22 cellular contexts compared by ENCODE assay signal in genomic region chr7:66517212-66517909, GRCh38.
"Had no signal": no experiment of that assay in that cellular context is flagged by ENCODE, and none has a peak within 500 bp of the region (broad histone marks: within the 10 kb centered on the region; RNA-seq: fewer than 3 reads in every experiment).

No MANE protein-coding gene starts in this region.

- H3K27me3 Mint-ChIP-seq: effector memory CD8-positive, alpha-beta T cell; memory B cell; natural killer cell treated with Interleukin-12 subunit alpha and Interleukin-12 subunit beta and Interleukin-15 and Interleukin-18, amount 100 ng/mL, for 72 hours had no signal

- H3K4me3 ChIP-seq: dorsolateral prefrontal cortex, esophagus squamous epithelium, heart right ventricle, sigmoid colon, upper lobe of right lung had no signal

- H3K27ac ChIP-seq: brain microvascular endothelial cell, dorsolateral prefrontal cortex, esophagus squamous epithelium, heart right ventricle, sigmoid colon, upper lobe of right lung had no signal

- H3K4me1 ChIP-seq: heart right ventricle, sigmoid colon, upper lobe of right lung had no signal

- H3K4me3 Mint-ChIP-seq: activated naive CD4-positive, alpha-beta T cell treated with anti-CD3 and anti-CD28 coated beads for 36 hours; activated T-cell treated with anti-CD3 and anti-CD28 coated beads, Interleukin-2, amount 50 U/mL, for 4 hours; effector memory CD8-positive, alpha-beta T cell; memory B cell; natural killer cell treated with Interleukin-12 subunit alpha and Interleukin-12 subunit beta and Interleukin-15 and Interleukin-18, amount 100 ng/mL, for 72 hours; T-helper 1 cell treated with Interleukin-12 subunit alpha and Interleukin-12 subunit beta and Interleukin-4 antibody, amounts not matched to agents 30 μg/mL and 1 μg/mL, for 36 hours had no signal

- H3K9me3 Mint-ChIP-seq: activated naive CD4-positive, alpha-beta T cell treated with anti-CD3 and anti-CD28 coated beads for 36 hours; activated T-cell treated with anti-CD3 and anti-CD28 coated beads, Interleukin-2, amount 50 U/mL, for 4 hours; effector memory CD8-positive, alpha-beta T cell; memory B cell; natural killer cell treated with Interleukin-12 subunit alpha and Interleukin-12 subunit beta and Interleukin-15 and Interleukin-18, amount 100 ng/mL, for 72 hours; T-helper 1 cell treated with Interleukin-12 subunit alpha and Interleukin-12 subunit beta and Interleukin-4 antibody, amounts not matched to agents 30 μg/mL and 1 μg/mL, for 36 hours had no signal

- H3K27ac Mint-ChIP-seq: activated naive CD4-positive, alpha-beta T cell treated with anti-CD3 and anti-CD28 coated beads for 36 hours; effector memory CD8-positive, alpha-beta T cell; memory B cell; natural killer cell treated with Interleukin-12 subunit alpha and Interleukin-12 subunit beta and Interleukin-15 and Interleukin-18, amount 100 ng/mL, for 72 hours; T-helper 1 cell treated with Interleukin-12 subunit alpha and Interleukin-12 subunit beta and Interleukin-4 antibody, amounts not matched to agents 30 μg/mL and 1 μg/mL, for 36 hours had no signal

- H3K36me3 Mint-ChIP-seq: memory B cell; natural killer cell treated with Interleukin-12 subunit alpha and Interleukin-12 subunit beta and Interleukin-15 and Interleukin-18, amount 100 ng/mL, for 72 hours had no signal

- H3K36me3 ChIP-seq: brain microvascular endothelial cell, esophagus squamous epithelium, heart right ventricle, sigmoid colon, upper lobe of right lung had no signal

- H3K4me1 Mint-ChIP-seq: memory B cell had no signal

- ATAC-seq: activated T-cell treated with anti-CD3 and anti-CD28 coated beads, Interleukin-2, amount 50 U/mL, for 4 hours; effector memory CD8-positive, alpha-beta T cell; heart right ventricle; left colon; stimulated activated naive CD8-positive, alpha-beta T cell treated with anti-CD3 and anti-CD28 coated beads, Interleukin-15, Interleukin-2, amounts not matched to agents 100 U/mL and 50 U/mL, for 24 hours had no signal

- DNase-seq: activated CD4-positive, alpha-beta T cell treated with anti-CD3 and anti-CD28 coated beads for 4 hours; activated CD4-positive, alpha-beta T cell treated with anti-CD3 and anti-CD28 coated beads, Interleukin-2, amount 50 U/mL, for 48 hours; activated CD4-positive, CD25-positive, alpha-beta regulatory T cell; activated CD8-positive, alpha-beta memory T cell treated with anti-CD3 and anti-CD28 coated beads, Interleukin-2, amount 50 U/mL, for 48 hours; activated naive CD4-positive, alpha-beta T cell treated with anti-CD3 and anti-CD28 coated beads for 36 hours; activated T-cell treated with anti-CD3 and anti-CD28 coated beads, Interleukin-2, amount 50 U/mL, for 4 hours; brain microvascular endothelial cell; central memory CD4-positive, alpha-beta T cell; dorsolateral prefrontal cortex; effector memory CD8-positive, alpha-beta T cell; esophagus squamous epithelium; heart right ventricle; islet precursor cell; left colon; nucleus accumbens; sigmoid colon; stimulated activated CD4-positive, alpha-beta T cell treated with anti-CD3 and anti-CD28 coated beads, Interleukin-4, amount 100 ng/mL, for 24 hours; stimulated activated naive CD8-positive, alpha-beta T cell treated with anti-CD3 and anti-CD28 coated beads, Interleukin-15, Interleukin-2, amounts not matched to agents 100 U/mL and 50 U/mL, for 24 hours; upper lobe of right lung had no signal

- H3K27me3 ChIP-seq: brain microvascular endothelial cell, dorsolateral prefrontal cortex, esophagus squamous epithelium, heart right ventricle, sigmoid colon, upper lobe of right lung had no signal

- H3K9me3 ChIP-seq: esophagus squamous epithelium, heart right ventricle, sigmoid colon, upper lobe of right lung had no signal
